Comparison of ENCODE assay signal across 18 cellular contexts in the genomic region with DNA sequence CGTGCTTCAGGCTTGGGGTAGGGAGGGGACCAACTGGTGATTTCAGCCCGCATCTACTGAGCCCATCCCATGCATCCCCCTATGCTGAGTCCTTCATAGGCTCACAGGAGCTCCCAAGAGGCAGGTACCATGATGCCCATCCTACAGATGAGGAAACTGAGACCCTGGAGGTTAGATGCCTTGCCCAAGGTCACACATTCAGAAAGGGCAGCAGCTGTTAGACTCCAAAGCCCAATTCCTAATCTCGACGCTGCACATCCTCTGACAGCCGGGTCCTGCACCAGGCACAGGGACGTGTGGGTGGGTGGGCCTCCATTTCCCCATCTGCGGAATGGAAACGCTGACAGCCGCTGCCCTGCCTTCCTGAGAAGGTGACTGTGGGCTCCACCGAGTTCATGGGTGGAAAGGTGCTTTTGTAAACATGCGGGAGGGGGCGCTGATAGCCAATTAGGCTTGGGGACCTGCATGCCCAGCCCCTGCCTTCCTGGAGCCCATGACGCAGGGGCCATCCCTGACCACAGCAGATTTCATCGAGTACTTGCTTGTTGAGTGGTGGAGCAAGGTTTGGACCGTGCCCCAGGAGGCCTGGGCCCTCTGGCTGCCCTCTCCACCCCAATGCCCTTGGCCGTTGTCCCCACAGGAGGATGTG. TPM values are rescaled to one million over a fixed set of nuclear protein-coding genes. Genes with fewer than 3 reads are reported as not detected.
DNase-seq lines count a peak whose midpoint lies in the region; ATAC-seq and TF ChIP-seq lines count a peak whose summit lies in the region.
"Had no signal": no experiment of that assay in that cellular context is flagged by ENCODE, and none has a peak within 500 bp of the region (broad histone marks: within the 10 kb centered on the region; RNA-seq: fewer than 3 reads in every experiment).

No MANE protein-coding gene starts in this region.

- TSS peak; percentile 33 for BruUV-seq in Panc1 (replicated peaks; lab: Mats Ljungman, UMichigan)

- H3K4me3 ChIP-seq in Panc1 (ENCODE audit: low read depth in 2 of 2, low read length in 2 of 2) (no peak overlapping the region), hepatocyte (no peak overlapping the region), osteoblast (ENCODE audit: insufficient read depth, low read length) (no peak overlapping the region)

- DNase-seq in G401 (ENCODE audit: low spot score) (peak; percentile 29), Panc1 (ENCODE audit: low read depth, low spot score) (no peak), hepatocyte (ENCODE audit: low spot score) (no peak), osteoblast (ENCODE audit: insufficient read length, low spot score, missing footprints) (peak; percentile 78), NCI-H2227 treated with DMSO at 0.1 percent for 48 hours (lab: John Stamatoyannopoulos, UW) (no peak)
- DNase-seq: activated CD4-positive, alpha-beta T cell treated with anti-CD3 and anti-CD28 coated beads, Interleukin-2, amount 10 ng/mL, durations not matched to agents 24 days and 14 days; DMS79; erythroblast; gastrocnemius medialis; H7; mammary epithelial cell; NCI-H1417 treated with DMSO at 0.1 percent for 48 hours; NCI-H69; posterior cingulate gyrus; sigmoid colon had no signal

- H3K27ac ChIP-seq in Panc1 (ENCODE audit: low read length) (no peak overlapping the region), hepatocyte (no peak overlapping the region), osteoblast (ENCODE audit: low read depth, low read length) (no peak overlapping the region)

- no peak overlapping the region for H2AFZ ChIP-seq in hepatocyte
- H2AFZ ChIP-seq in osteoblast (ENCODE audit: low read length), result no peak overlapping the region

- 88% methylated on average over 16 of the region's 16 CpGs for WGBS in hepatocyte (ENCODE audit: low lambda C conversion rate, missing lambda C conversion rate)

- H3K27me3 ChIP-seq in Panc1 (ENCODE audit: control insufficient read depth, insufficient read depth, low read length), result no peaks in the 10 kb centered on the region
- no peaks in the 10 kb centered on the region for H3K27me3 ChIP-seq in hepatocyte
- H3K27me3 ChIP-seq in osteoblast (ENCODE audit: insufficient read depth, low read length), result no peaks in the 10 kb centered on the region

- no peaks in the 10 kb centered on the region for H3K9me3 ChIP-seq in Panc1 (ENCODE audit: control insufficient read depth, insufficient read depth, low read depth, low read length)
- H3K9me3 ChIP-seq in hepatocyte (ENCODE audit: low read depth), result no peaks in the 10 kb centered on the region
- H3K9me3 ChIP-seq in osteoblast (ENCODE audit: low read depth, low read length), result no peaks in the 10 kb centered on the region
- H3K9me3 ChIP-seq: gastrocnemius medialis, sigmoid colon had no signal

- no peak for ATAC-seq in Panc1
- no peak for ATAC-seq in GM21360 (IDR thresholded peaks at IDR 0.05; ENCODE audit: unreplicated experiment)
- ATAC-seq in HG03469 (IDR thresholded peaks at IDR 0.05; ENCODE audit: unreplicated experiment), result no peak
- ATAC-seq: gastrocnemius medialis had no signal

- H4K20me1 ChIP-seq in hepatocyte (ENCODE audit: insufficient read depth, poor library complexity, severe bottlenecking), result no peaks in the 10 kb centered on the region
- H4K20me1 ChIP-seq in osteoblast (ENCODE audit: insufficient read depth, low read length), result peaks cover 2% of the 10 kb centered on the region

- intact Hi-C loops in Panc1 (cut with micrococcal nuclease; ENCODE audit: unreplicated experiment), result no loop called here

- CTCF ChIA-PET in Panc1 (lab: Charles Lee), result interaction anchor here (0.7 kb wide), 1 partner anchor 19 kb away, joined by 3 read pairs; no protein-coding TSS in a partner anchor

- H3K79me2 ChIP-seq in hepatocyte, result peaks cover 13% of the 10 kb centered on the region
- H3K79me2 ChIP-seq in osteoblast (ENCODE audit: insufficient read depth, low read length), result no peaks in the 10 kb centered on the region

- TF ChIP-seq CTCF in Panc1 (IDR thresholded peaks at IDR 0.05) (no peak), hepatocyte (IDR thresholded peaks at IDR 0.05; ENCODE audit: poor library complexity) (no peak), osteoblast (IDR thresholded peaks at IDR 0.05; ENCODE audit: extremely low read depth, low read depth, low read length) (no peak)

- H3K36me3 ChIP-seq in Panc1 (ENCODE audit: control insufficient read depth, insufficient read depth, low read length) (no peaks in the 10 kb centered on the region), hepatocyte (replicated peaks; ENCODE audit: insufficient read depth, low read depth) (no peaks in the 10 kb centered on the region), osteoblast (ENCODE audit: insufficient read depth, low read length) (no peaks in the 10 kb centered on the region)
- H3K36me3 ChIP-seq: gastrocnemius medialis, sigmoid colon had no signal

- H3K4me2 ChIP-seq in hepatocyte (peak overlapping the region; percentile 96), osteoblast (ENCODE audit: insufficient read depth, low read length) (no peak overlapping the region)

- H3K9me2 ChIP-seq in hepatocyte (replicated peaks; ENCODE audit: insufficient read depth), result no peaks in the 10 kb centered on the region

- POLR2A ChIA-PET in Panc1 (lab: Charles Lee), result no interaction called here

- peaks cover 2% of the 10 kb centered on the region; the same call in 1 of the 2 replicates for H3K4me1 ChIP-seq in Panc1 (ENCODE audit: control insufficient read depth, insufficient read depth, low read length)
- H3K4me1 ChIP-seq in hepatocyte (ENCODE audit: insufficient read depth), result peaks cover 9% of the 10 kb centered on the region
- peaks cover 18% of the 10 kb centered on the region for H3K4me1 ChIP-seq in osteoblast (ENCODE audit: insufficient read depth, low read length)

- in situ Hi-C loops in G401 (cut with HindIII; ENCODE audit: low sequenced_read_pairs) (no loop called here), Panc1 (cut with HindIII; ENCODE audit: low pct_unique_long_range_greater_than_20kb, low sequenced_read_pairs) (no loop called here)

RNA-seq across cellular contexts. Expression of gene DNM1, which starts 2.2 kb away (rescaled TPM):
- 5.5 and 6.1 TPM in 2 replicates for total RNA-seq in G401 (2014; rRNA removed; shearing (Covaris generic))
- total RNA-seq in Panc1 (2021; ENCODE audit: unreplicated experiment) (18.7 TPM), hepatocyte (13.4 and 14.4 TPM in 2 replicates), osteoblast (3.6 and 6.5 TPM in 2 replicates)
- polyA plus RNA-seq in Panc1 (2012; ENCODE audit: insufficient read length), result 21.0 TPM
- 37.2 and 40.6 TPM in 2 replicates for polyA plus RNA-seq in hepatocyte

RNA-seq across cellular contexts. Expression of gene CIZ1, which starts 14.0 kb away (rescaled TPM):
- total RNA-seq in G401 (2014; rRNA removed; shearing (Covaris generic)), result 13.7 and 17.5 TPM in 2 replicates
- total RNA-seq in Panc1 (2021; ENCODE audit: unreplicated experiment) (111 TPM), hepatocyte (31.0 and 31.1 TPM in 2 replicates), osteoblast (33.7 and 40.1 TPM in 2 replicates)
- polyA plus RNA-seq in Panc1 (2012; ENCODE audit: insufficient read length), result 78.0 TPM
- 85.6 and 91.0 TPM in 2 replicates for polyA plus RNA-seq in hepatocyte

RNA-seq across cellular contexts. Expression of gene BBLN, which starts 45.4 kb away (rescaled TPM):
- 121 and 125 TPM in 2 replicates for total RNA-seq in G401 (2014; rRNA removed; shearing (Covaris generic))
- 48.5 TPM for total RNA-seq in Panc1 (2021; ENCODE audit: unreplicated experiment)
- 62.5 TPM for polyA plus RNA-seq in Panc1 (2012; ENCODE audit: insufficient read length)
- 88.1 and 102 TPM in 2 replicates for total RNA-seq in hepatocyte
- 86.6 and 92.6 TPM in 2 replicates for polyA plus RNA-seq in hepatocyte
- total RNA-seq in osteoblast, result 24.5 and 33.3 TPM in 2 replicates

RNA-seq across cellular contexts. Expression of gene LCN2, which starts 56.2 kb away (rescaled TPM):
- total RNA-seq in G401 (2014; rRNA removed; shearing (Covaris generic)), result 13.5 TPM in 1 of 2 replicates, not detected in the other
- total RNA-seq in Panc1 (2021; ENCODE audit: unreplicated experiment) (1.0 TPM), hepatocyte (5.3 and 14.3 TPM in 2 replicates), osteoblast (not detected in 2 replicates)
- polyA plus RNA-seq in Panc1 (2012; ENCODE audit: insufficient read length), result not detected
- polyA plus RNA-seq in hepatocyte, result 5.6 and 12.8 TPM in 2 replicates
- total RNA-seq: activated CD4-positive, alpha-beta T cell treated with anti-CD3 and anti-CD28 coated beads, Interleukin-2, amount 10 ng/mL, durations not matched to agents 24 days and 14 days; activated T-helper 2 cell treated with anti-CD3 and anti-CD28 coated beads, Interferon-gamma antibody, Interleukin-2, Interleukin-4, amounts not matched to agents 10 μg/mL and 5 μg/mL and 100 μg/mL, durations not matched to agents 14 hours and 24 hours and 36 hours; H7; sigmoid colon had no signal

Comparison
In these comparisons a context has a peak if more than half of its experiments do, and no peak if none do; other contexts are left out.
1. DNase-seq: peak in G401 (single experiment) and osteoblast (single experiment); none in Panc1 (single experiment), hepatocyte (single experiment) and NCI-H2227 treated with DMSO at 0.1 percent for 48 hours (single experiment).